In genomic region chr11:63986156-63986931, GRCh38 we compare ENCODE assay signal across 8 cellular contexts. TPM values are rescaled to one million over a fixed set of nuclear protein-coding genes. Genes with fewer than 3 reads are reported as not detected.
DNase-seq lines count a peak whose midpoint lies in the region; FAIRE-seq and TF ChIP-seq lines count a peak whose summit lies in the region.

Gene OTUB1, plus strand, starts transcription at chr11:63986438. Its CDS starts 19 bp downstream, at chr11:63986457.

- TF ChIP-seq POLR2A in H54 (IDR thresholded peaks at IDR 0.05; ENCODE audit: low read depth, low read length) (peak; percentile 70; the same call in 1 of the 2 replicates), stomach (IDR thresholded peaks at IDR 0.05) (no peak)

- 0 to 1% (median 1%) methylated on average over 11 to 63 of the region's 63 CpGs for WGBS in stomach, 5 donors

- no peak for FAIRE-seq in H54 (lab: Jason Lieb, UNC)

- peaks cover 17 to 29% (median 26%) of the 10 kb centered on the region in 4 donors for H3K4me1 ChIP-seq in stomach

- H3K9me2 ChIP-seq in neural cell (ENCODE audit: insufficient read depth, low read length), result no peaks in the 10 kb centered on the region

- H4K20me1 ChIP-seq in neural cell (ENCODE audit: insufficient read depth), result no peaks in the 10 kb centered on the region

- TF ChIP-seq CTCF in fibroblast of villous mesenchyme (IDR thresholded peaks at IDR 0.05; ENCODE audit: insufficient read depth, low read depth, low read length), result no peak
- no peak for TF ChIP-seq CTCF in neural cell (IDR thresholded peaks at IDR 0.05; ENCODE audit: poor library complexity, severe bottlenecking)
- TF ChIP-seq CTCF in stomach (IDR thresholded peaks at IDR 0.05), result peak in 1 of 7 experiments; percentile 5

- no peaks in the 10 kb centered on the region for H3K27me3 ChIP-seq in MG63
- no peaks in the 10 kb centered on the region for H3K27me3 ChIP-seq in neural cell (ENCODE audit: insufficient read depth, low read depth, low read length)
- H3K27me3 ChIP-seq in stomach, result no peaks in the 10 kb centered on the region

- peak; percentile 38 for TF ChIP-seq RAD21 in neural cell (conservative IDR thresholded peaks at IDR 0.05)

- intact Hi-C loops in stomach (cut with DNase I; ENCODE audit: low total_unique reads), result no loop called here

- H3K36me3 ChIP-seq in MG63 (peaks cover 23% of the 10 kb centered on the region), neural cell (ENCODE audit: insufficient read depth, low read length) (no peaks in the 10 kb centered on the region), stomach (peaks cover 9 to 35% (median 31%) of the 10 kb centered on the region in 4 donors)

- H3F3A ChIP-seq in neural cell (ENCODE audit: insufficient read depth, low read length, poor library complexity, severe bottlenecking), result no peaks in the 10 kb centered on the region

- DNase-seq in Daoy (ENCODE audit: low read depth), result peak; percentile 94
- DNase-seq in H54 (ENCODE audit: insufficient read length, low spot score), result peak; percentile 97
- DNase-seq in MG63, result peak; percentile 91
- peak; percentile 24 for DNase-seq in SIG-M5 (lab: John Stamatoyannopoulos, UW)
- peak; percentile 69 for DNase-seq in activated gamma-delta T cell (lab: John Stamatoyannopoulos, UW)
- peak; percentile 90 for DNase-seq in fibroblast of villous mesenchyme (ENCODE audit: low read depth)
- peak; percentile 93 for DNase-seq in stomach

- H3K9me3 ChIP-seq in MG63 (no peaks in the 10 kb centered on the region), neural cell (ENCODE audit: low read length) (no peaks in the 10 kb centered on the region), stomach (no peaks in the 10 kb centered on the region)

- H3K79me2 ChIP-seq in neural cell (replicated peaks; ENCODE audit: insufficient read depth, low read length), result peaks cover 23% of the 10 kb centered on the region

- TF ChIP-seq EP300 in neural cell (conservative IDR thresholded peaks at IDR 0.05; ENCODE audit: poor library complexity, severe bottlenecking), result peak; percentile 51
- no peak for TF ChIP-seq EP300 in stomach (IDR thresholded peaks at IDR 0.05)

- H3K27ac ChIP-seq in neural cell (ENCODE audit: low read length) (peak within 1 kb of the TSS; percentile 89), stomach (peak within 1 kb of the TSS; percentile 91 to 96 (median 91))

- peak within 1 kb of the TSS; percentile 56 for H2AFZ ChIP-seq in neural cell (ENCODE audit: low read depth, low read length)

- peak within 1 kb of the TSS; percentile 96 for H3K4me2 ChIP-seq in neural cell (ENCODE audit: low read length)

- peak within 1 kb of the TSS; percentile 88 for H3K9ac ChIP-seq in neural cell (ENCODE audit: low read length)

- H3K4me3 ChIP-seq in MG63 (peak within 1 kb of the TSS; percentile 86), fibroblast of villous mesenchyme (ENCODE audit: low read depth, low read length) (peak within 1 kb of the TSS; percentile 94), neural cell (ENCODE audit: low read length) (peak within 1 kb of the TSS; percentile 98), stomach (peak within 1 kb of the TSS; percentile 96 to 99 (median 98))

TF ChIP-seq in neural cell, 6 proteins besides CTCF, POLR2A, EP300 and RAD21:
- peak; percentile 44 for TF ChIP-seq SMC3 (conservative IDR thresholded peaks at IDR 0.05; ENCODE audit: poor library complexity)
- no peak for TF ChIP-seq EZH2 (IDR thresholded peaks at IDR 0.05; ENCODE audit: borderline replicate concordance, insufficient read depth, low read length, poor library complexity, severe bottlenecking)
- peak; percentile 81 for TF ChIP-seq REST (IDR thresholded peaks at IDR 0.05; ENCODE audit: borderline replicate concordance)
- TF ChIP-seq POLR2AphosphoS5 (IDR thresholded peaks at IDR 0.05), result peak; percentile 90
- TF ChIP-seq MXI1 (conservative IDR thresholded peaks at IDR 0.05; ENCODE audit: poor library complexity, severe bottlenecking), result peak; percentile 79
- peak; percentile 84 for TF ChIP-seq TAF1 (IDR thresholded peaks at IDR 0.05; ENCODE audit: low read depth)

RNA-seq across cellular contexts. Expression of gene OTUB1, which starts in this region (rescaled TPM):
- total RNA-seq in Daoy (2014; rRNA removed; shearing (Covaris generic)), result 30.7 and 36.9 TPM in 2 replicates
- total RNA-seq in MG63 (2014; rRNA removed; shearing (Covaris generic); ENCODE audit: low replicate concordance), result 56.9 and 98.7 TPM in 2 replicates
- total RNA-seq in fibroblast of villous mesenchyme (36.4 and 38.0 TPM in 2 replicates), stomach (100 to 1,000 TPM in 1 of 5 donors, 10 to 100 TPM in 4; 33.6 to 161 (median 40.3) TPM)
- polyA plus RNA-seq in neural cell (103 and 131 TPM in 2 replicates), stomach (10 to 100 TPM; 62.3 to 74.2 (median 64.8) TPM)
- polyA minus RNA-seq in neural cell, result 41.9 and 49.7 TPM in 2 replicates

Comparison
In these comparisons a context has a peak if more than half of its experiments do, and no peak if none do; other contexts are left out.
1. Peak in every context shown above with its lines: DNase-seq, H3K4me3 ChIP-seq and H3K27ac ChIP-seq.
2. DNase-seq: peak in every context shown above with its lines; median percentile 97 in H54; 94 in Daoy; 93 in stomach; 91 in MG63; 90 in fibroblast of villous mesenchyme; 69 in activated gamma-delta T cell; 24 in SIG-M5.